15 cellular contexts compared by ENCODE assay signal in genomic region chr7:2164646-2165045, GRCh38.
DNase-seq lines count a peak whose midpoint lies in the region; ATAC-seq, FAIRE-seq and TF ChIP-seq lines count a peak whose summit lies in the region.
"Had no signal": no experiment of that assay in that cellular context is flagged by ENCODE, and none has a peak within 500 bp of the region (broad histone marks: within the 10 kb centered on the region; RNA-seq: fewer than 3 reads in every experiment).

No MANE protein-coding gene starts in this region.

- no peak for TF ChIP-seq POLR2A in IMR-90 (IDR thresholded peaks at IDR 0.05; ENCODE audit: low read depth, low read length)

- H3K14ac ChIP-seq in IMR-90 (replicated peaks; ENCODE audit: low read depth, low read length), result no peak overlapping the region

- no TSS peak for BruUV-seq in IMR-90 (replicated peaks; lab: Mats Ljungman, UMichigan)

- ATAC-seq in IMR-90 (ENCODE audit: low read depth), result no peak
- no peak for ATAC-seq in GM18907 (IDR thresholded peaks at IDR 0.05; ENCODE audit: unreplicated experiment)

- TF ChIP-seq RAD21 in IMR-90 (IDR thresholded peaks at IDR 0.05; ENCODE audit: low read length), result no peak

- no peak overlapping the region for H2BK20ac ChIP-seq in IMR-90 (ENCODE audit: low read depth, low read length)

- H3K36me3 Mint-ChIP-seq in glutamatergic neuron (ENCODE audit: unreplicated experiment), result no peaks in the 10 kb centered on the region
- H3K36me3 Mint-ChIP-seq in progenitor cell of endocrine pancreas (ENCODE audit: insufficient read depth), result peaks cover 10% of the 10 kb centered on the region

- CTCF ChIA-PET in IMR-90 (lab: Yijun Ruan, JAX), result no interaction called here

- H3K27ac Mint-ChIP-seq in glutamatergic neuron (ENCODE audit: unreplicated experiment), result peak overlapping the region; percentile 70
- peak overlapping the region; percentile 12 for H3K27ac Mint-ChIP-seq in progenitor cell of endocrine pancreas

- H4K20me1 ChIP-seq in BLaER1 (no peaks in the 10 kb centered on the region), IMR-90 (ENCODE audit: insufficient read depth, low read length) (peaks cover 24% of the 10 kb centered on the region)

- no peak for DNase-seq in IMR-90
- no peak for DNase-seq in glutamatergic neuron
- DNase-seq in progenitor cell of endocrine pancreas (ENCODE audit: low spot score, unreplicated experiment), result no peak
- no peak for DNase-seq in urothelium cell line (ENCODE audit: low spot score)
- DNase-seq in NCI-H774 (lab: John Stamatoyannopoulos, UW), result no peak
- DNase-seq: COR-L47; GF-D8; NCI-H1930; NK-92 treated with Interleukin-12 subunit alpha and Interleukin-12 subunit beta, amount 100 ng/mL, for 24 hours; SHP77 treated with DMSO at 0.1 percent for 48 hours had no signal

- no peak overlapping the region for H2BK5ac ChIP-seq in IMR-90 (ENCODE audit: low read depth, low read length, poor library complexity, severe bottlenecking)

- H3K9me3 Mint-ChIP-seq in glutamatergic neuron (ENCODE audit: unreplicated experiment), result peaks cover 10% of the 10 kb centered on the region
- H3K9me3 Mint-ChIP-seq in progenitor cell of endocrine pancreas (ENCODE audit: low read depth), result no peaks in the 10 kb centered on the region
- H3K9me3 Mint-ChIP-seq: IgD-negative memory B cell had no signal

- H3K4me3 Mint-ChIP-seq in glutamatergic neuron (ENCODE audit: unreplicated experiment), result no peak overlapping the region
- H3K4me3 Mint-ChIP-seq in progenitor cell of endocrine pancreas (ENCODE audit: low read depth), result no peak overlapping the region
- H3K4me3 Mint-ChIP-seq: CD14-positive monocyte had no signal

- no peak overlapping the region for H3K18ac ChIP-seq in IMR-90 (ENCODE audit: low read depth, low read length)

- POLR2A ChIA-PET in IMR-90 (lab: Charles Lee; ENCODE audit: unreplicated experiment), result no interaction called here

- no peak for FAIRE-seq in urothelium cell line (lab: Jason Lieb, UNC)
- FAIRE-seq: GM12892 had no signal

- 0 out of 2 replicates have a peak overlapping the region, but pooled peaks have one; percentile 52 for H3K27ac ChIP-seq in BLaER1
- H3K27ac ChIP-seq in IMR-90 (ENCODE audit: insufficient read depth, low read length), result no peak overlapping the region

- in situ Hi-C loops in IMR-90 (cut with MboI; ENCODE audit: low sequenced_read_pairs), result no loop called here

- peak overlapping the region; percentile 14 for H2AK9ac ChIP-seq in IMR-90 (replicated peaks; ENCODE audit: low read depth, low read length, poor library complexity)

- no peak overlapping the region for H3K9ac ChIP-seq in BLaER1
- no peak overlapping the region for H3K9ac ChIP-seq in IMR-90 (ENCODE audit: low read depth, low read length)

- peaks cover 7% of the 10 kb centered on the region for H3K27me3 Mint-ChIP-seq in glutamatergic neuron (ENCODE audit: unreplicated experiment)
- H3K27me3 Mint-ChIP-seq in progenitor cell of endocrine pancreas, result no peaks in the 10 kb centered on the region
- H3K27me3 Mint-ChIP-seq: IgD-negative memory B cell had no signal

- H3K4me3 ChIP-seq in BLaER1, result no peak overlapping the region
- H3K4me3 ChIP-seq in IMR-90 (ENCODE audit: insufficient read depth, low read depth, low read length), result no peak overlapping the region

- H4K8ac ChIP-seq in IMR-90 (ENCODE audit: low read depth in 2 of 2, low read length in 2 of 2), result no peak overlapping the region

- no peak overlapping the region for H3K4ac ChIP-seq in IMR-90 (ENCODE audit: low read depth, low read length)

- dilution Hi-C loops in IMR-90 (cut with HindIII; ENCODE audit: low sequenced_read_pairs, unreplicated experiment), result no loop called here

- peaks cover 3 to 4% of the 10 kb centered on the region in 2 experiments; a peak in 1 of 4 replicates for H3K79me1 ChIP-seq in IMR-90 (ENCODE audit: low read depth in 1 of 2, low read length in 2 of 2)

- no peaks in the 10 kb centered on the region; the same call in 1 of the 2 replicates for H3K9me1 ChIP-seq in IMR-90 (ENCODE audit: insufficient read depth, low read length)

- intact Hi-C loops in IMR-90 (cut with micrococcal nuclease), result no loop called here

- H2BK120ac ChIP-seq in IMR-90 (ENCODE audit: low read depth, low read length), result no peak overlapping the region

- TF ChIP-seq CTCF in IMR-90 (conservative IDR thresholded peaks at IDR 0.05; ENCODE audit: low read depth, low read length) (no peak), glutamatergic neuron (IDR thresholded peaks at IDR 0.05; ENCODE audit: partially characterized antibody, unreplicated experiment) (no peak), progenitor cell of endocrine pancreas (IDR thresholded peaks at IDR 0.05; ENCODE audit: unreplicated experiment) (no peak)

- no peak overlapping the region; the same call in 1 of the 2 replicates for H2AK5ac ChIP-seq in IMR-90 (ENCODE audit: low read depth, low read length)

- no peak overlapping the region for H2BK15ac ChIP-seq in IMR-90 (ENCODE audit: low read depth, low read length)

- H3K4me1 Mint-ChIP-seq in glutamatergic neuron (ENCODE audit: low read depth, unreplicated experiment), result peaks cover 29% of the 10 kb centered on the region
- H3K4me1 Mint-ChIP-seq in progenitor cell of endocrine pancreas (ENCODE audit: low read depth), result peaks cover 13% of the 10 kb centered on the region
- H3K4me1 Mint-ChIP-seq: CD14-positive monocyte had no signal

- no peaks in the 10 kb centered on the region for H3K9me3 ChIP-seq in BLaER1
- H3K9me3 ChIP-seq in IMR-90 (ENCODE audit: control insufficient read depth, insufficient read depth, low read length), result no peaks in the 10 kb centered on the region

- H3K4me2 ChIP-seq in BLaER1 (peak overlapping the region; percentile 82), IMR-90 (ENCODE audit: low read depth, low read length) (no peak overlapping the region)

- H2AFZ ChIP-seq in IMR-90 (replicated peaks; ENCODE audit: low read length, poor library complexity), result no peak overlapping the region

- H3K56ac ChIP-seq in IMR-90 (ENCODE audit: extremely low read depth, insufficient read depth, low read length), result no peak overlapping the region

- H3K4me1 ChIP-seq in BLaER1 (peaks cover 93% of the 10 kb centered on the region), IMR-90 (ENCODE audit: control insufficient read depth, insufficient read depth, low read length) (no peaks in the 10 kb centered on the region)

- no peaks in the 10 kb centered on the region for H3K36me3 ChIP-seq in BLaER1
- H3K36me3 ChIP-seq in IMR-90 (ENCODE audit: control insufficient read depth, insufficient read depth, low read length), result 0 out of 2 replicates have a peak, but pooled peaks cover 1% of the 10 kb centered on the region

- no peak overlapping the region for H3K23ac ChIP-seq in IMR-90 (ENCODE audit: low read depth, low read length)

- 100% methylated on average over 5 of the region's 5 CpGs; no CpG with 5 or more reads in 1 of the 2 experiments for WGBS in IMR-90 (ENCODE audit: extremely low coverage in 2 of 2, insufficient read length in 1 of 2), 2 experiments

- H3K27me3 ChIP-seq in BLaER1, result no peaks in the 10 kb centered on the region
- H3K27me3 ChIP-seq in IMR-90 (ENCODE audit: control insufficient read depth, insufficient read depth, low read length), result no peaks in the 10 kb centered on the region

- H4K5ac ChIP-seq in IMR-90 (ENCODE audit: low read depth, low read length), result no peak overlapping the region

- no peak overlapping the region for H4K91ac ChIP-seq in IMR-90 (ENCODE audit: insufficient read depth, low read depth, low read length)

TF ChIP-seq in IMR-90, 13 proteins besides CTCF, POLR2A, EP300 and RAD21:
- TF ChIP-seq RFX5 (IDR thresholded peaks at IDR 0.05; ENCODE audit: low read depth, low read length) (no peak), CHD1 (IDR thresholded peaks at IDR 0.05; ENCODE audit: low read depth, low read length) (no peak), FOS (IDR thresholded peaks at IDR 0.05; ENCODE audit: low read depth, low read length) (no peak), MXI1 (IDR thresholded peaks at IDR 0.05; ENCODE audit: borderline replicate concordance, low read depth, low read length) (no peak), MAZ (IDR thresholded peaks at IDR 0.05; ENCODE audit: borderline replicate concordance, low read depth, low read length) (no peak), MAFK (IDR thresholded peaks at IDR 0.05; ENCODE audit: low read depth, low read length) (no peak), NFE2L2 (IDR thresholded peaks at IDR 0.05; ENCODE audit: low read depth, low read length) (no peak), RCOR1 (IDR thresholded peaks at IDR 0.05; ENCODE audit: insufficient replicate concordance, low read length) (no peak), ELK1 (IDR thresholded peaks at IDR 0.05; ENCODE audit: borderline replicate concordance, low read depth, low read length) (no peak), CEBPB (IDR thresholded peaks at IDR 0.05; ENCODE audit: low read depth, low read length) (no peak), SMC3 (IDR thresholded peaks at IDR 0.05; ENCODE audit: low read depth, low read length) (no peak), USF2 (IDR thresholded peaks at IDR 0.05; ENCODE audit: low read depth, low read length) (no peak), BHLHE40 (IDR thresholded peaks at IDR 0.05; ENCODE audit: low read depth, low read length) (no peak)
